2 cellular contexts compared by ENCODE assay signal in genomic region chr11:77908835-77909234, GRCh38.
A peak's percentile ranks its signal among the peaks of the same experiment; 100 is the strongest.
TF ChIP-seq lines count a peak whose summit lies in the region.

No MANE protein-coding gene starts in this region.

TF ChIP-seq in SK-N-SH, 30 proteins besides CTCF, POLR2A, EP300 and RAD21 (continued from another document):
- no peak for TF ChIP-seq PBX3 (IDR thresholded peaks at IDR 0.05)
- peak; percentile 17; the same call in 1 of the 2 replicates for TF ChIP-seq TCF12 (IDR thresholded peaks at IDR 0.05)

TF ChIP-seq in SK-N-SH treated with all-trans-retinoic acid at 6 μM for 48 hours, 23 proteins besides CTCF, POLR2A, EP300 and RAD21 (continued from another document):
- no peak for TF ChIP-seq POU6F1 (CRISPR knock-in tag; IDR thresholded peaks at IDR 0.05; ENCODE audit: borderline replicate concordance, low read depth)
